Comparison of ENCODE assay signal across 23 cellular contexts in the genomic region with DNA sequence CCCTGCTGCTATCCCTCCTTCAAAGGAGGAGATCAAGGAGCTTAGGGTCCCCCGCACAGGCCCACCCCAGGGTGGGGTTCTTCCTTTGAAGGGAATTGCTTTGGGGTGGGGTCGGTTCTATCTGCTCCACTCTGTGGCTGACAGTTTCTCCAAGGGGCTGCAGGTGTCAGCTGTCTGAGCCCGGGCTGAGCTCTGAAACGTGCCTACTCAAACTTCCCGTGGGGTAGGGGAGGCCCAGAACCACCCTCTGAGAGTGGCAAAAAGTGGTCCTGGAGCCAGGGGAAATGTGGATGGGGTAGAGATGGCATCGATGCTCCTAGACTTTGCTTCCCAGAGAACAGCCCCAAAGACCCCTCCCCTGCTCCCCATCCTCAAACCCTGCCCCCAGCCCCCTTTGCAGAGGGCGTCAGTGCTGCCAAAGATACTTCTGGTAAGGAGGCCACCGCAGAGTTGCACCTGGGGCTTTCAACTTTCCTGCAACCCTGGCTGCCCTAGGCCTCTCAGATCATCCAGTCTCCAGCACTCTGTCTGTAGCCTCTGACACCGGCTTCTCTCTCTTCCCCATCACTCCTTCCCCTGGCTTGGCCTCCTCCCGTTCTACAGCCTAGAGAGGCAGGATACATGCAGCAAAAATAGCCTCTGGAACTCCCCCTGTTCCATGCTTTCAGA. TPM values are rescaled to one million over a fixed set of nuclear protein-coding genes. Genes with fewer than 3 reads are reported as not detected.
DNase-seq lines count a peak whose midpoint lies in the region; ATAC-seq and TF ChIP-seq lines count a peak whose summit lies in the region.
"Had no signal": no experiment of that assay in that cellular context is flagged by ENCODE, and none has a peak within 500 bp of the region (broad histone marks: within the 10 kb centered on the region; RNA-seq: fewer than 3 reads in every experiment).

No MANE protein-coding gene starts in this region.

- peaks cover 33% of the 10 kb centered on the region for H3K4me1 ChIP-seq in DND-41 (ENCODE audit: insufficient read depth, low read length)
- H3K4me1 ChIP-seq in neuronal stem cell (ENCODE audit: control insufficient read depth in 2 of 2, insufficient read depth in 1 of 2, low read depth in 1 of 2, low read length in 2 of 2): peaks cover 18 to 36% of the 10 kb centered on the region in 2 donors
- H3K4me1 ChIP-seq in foreskin keratinocyte: no peaks in the 10 kb centered on the region

- H3K27me3 Mint-ChIP-seq in activated T-cell treated with anti-CD3 and anti-CD28 coated beads, Interleukin-2, amount 50 U/mL, for 24 hours: no peaks in the 10 kb centered on the region
- no peaks in the 10 kb centered on the region for H3K27me3 Mint-ChIP-seq in activated T-cell treated with anti-CD3 and anti-CD28 coated beads, Interleukin-2, amount 50 U/mL, for 4 hours (ENCODE audit: low read depth)
- H3K27me3 Mint-ChIP-seq in activated T-helper 1 cell treated with anti-CD3 and anti-CD28 coated beads, Interleukin-12 subunit alpha, Interleukin-12 subunit beta, Interleukin-2, Interleukin-4 antibody, amounts not matched to agents 30 ng/mL and 10 ng/mL and 1 ng/mL, durations not matched to agents 14 hours and 24 hours and 36 hours (ENCODE audit: insufficient read depth): no peaks in the 10 kb centered on the region

- H2BK12ac ChIP-seq in neuronal stem cell (ENCODE audit: low read length): no peak overlapping the region

- H3K27me3 ChIP-seq in DND-41 (ENCODE audit: insufficient read depth, low read length, poor library complexity): peaks cover 6% of the 10 kb centered on the region
- no peaks in the 10 kb centered on the region for H3K27me3 ChIP-seq in neuronal stem cell (ENCODE audit: control insufficient read depth in 3 of 3, insufficient read depth in 3 of 3, low read depth in 1 of 3, low read length in 3 of 3)
- H3K27me3 ChIP-seq in foreskin keratinocyte: peaks cover 3% of the 10 kb centered on the region
- H3K27me3 ChIP-seq: brain microvascular endothelial cell, MG63, Peyer's patch, SJCRH30 had no signal

- no CpG with 5 or more reads among the region's 10 CpGs for WGBS in neuronal stem cell (ENCODE audit: extremely low coverage in 2 of 2, insufficient read length in 2 of 2, insufficient replicate concordance in 1 of 2), 2 donors

- intact Hi-C loops in activated T-helper 1 cell treated with anti-CD3 and anti-CD28 coated beads, Interleukin-12 subunit alpha, Interleukin-12 subunit beta, Interleukin-2, Interleukin-4 antibody, amounts not matched to agents 30 ng/mL and 10 ng/mL and 1 ng/mL, durations not matched to agents 14 hours and 24 hours and 36 hours (cut with micrococcal nuclease): no loop called here

- H2AFZ ChIP-seq in DND-41 (ENCODE audit: low read depth, low read length) (peak overlapping the region; percentile 26; the same call in 1 of the 2 replicates), neuronal stem cell (ENCODE audit: low read length) (peak overlapping the region; percentile 79)

- H3K27ac ChIP-seq in DND-41 (ENCODE audit: low read length) (peak overlapping the region; percentile 42; the same call in 1 of the 2 replicates), neuronal stem cell (replicated peaks; ENCODE audit: low read length) (no peak overlapping the region), foreskin keratinocyte (no peak overlapping the region)
- H3K27ac ChIP-seq: brain microvascular endothelial cell, HL-60, lower lobe of right lung, Peyer's patch, SJCRH30, spleen had no signal

- H3K4me1 Mint-ChIP-seq in activated T-cell treated with anti-CD3 and anti-CD28 coated beads, Interleukin-2, amount 50 U/mL, for 24 hours (ENCODE audit: low read depth): peaks cover 82% of the 10 kb centered on the region
- peaks cover 70% of the 10 kb centered on the region for H3K4me1 Mint-ChIP-seq in activated T-cell treated with anti-CD3 and anti-CD28 coated beads, Interleukin-2, amount 50 U/mL, for 4 hours (ENCODE audit: low read depth)
- H3K4me1 Mint-ChIP-seq in activated T-helper 1 cell treated with anti-CD3 and anti-CD28 coated beads, Interleukin-12 subunit alpha, Interleukin-12 subunit beta, Interleukin-2, Interleukin-4 antibody, amounts not matched to agents 30 ng/mL and 10 ng/mL and 1 ng/mL, durations not matched to agents 14 hours and 24 hours and 36 hours (ENCODE audit: low read depth): peaks cover 79% of the 10 kb centered on the region

- no peaks in the 10 kb centered on the region for H3K79me2 ChIP-seq in DND-41 (ENCODE audit: insufficient read depth, low read length)

- no peak overlapping the region for H3K23ac ChIP-seq in neuronal stem cell (ENCODE audit: low read depth, low read length, poor library complexity)

- no peak overlapping the region for H2BK15ac ChIP-seq in neuronal stem cell (ENCODE audit: low read length)

- H3K9me3 ChIP-seq in DND-41 (ENCODE audit: insufficient read depth, low read length, severe bottlenecking) (no peaks in the 10 kb centered on the region), neuronal stem cell (replicated peaks in 1 of 2; ENCODE audit: control insufficient read depth in 2 of 2, insufficient read depth in 1 of 2, low read depth in 1 of 2, low read length in 2 of 2) (no peaks in the 10 kb centered on the region)
- H3K9me3 ChIP-seq: lower lobe of right lung, MG63, Peyer's patch, SJCRH30, spleen had no signal

- no peak overlapping the region for H4K91ac ChIP-seq in neuronal stem cell (ENCODE audit: low read depth, low read length, poor library complexity)

- no peaks in the 10 kb centered on the region for H4K20me1 ChIP-seq in DND-41 (ENCODE audit: insufficient read depth, low read length)

- H3K18ac ChIP-seq in neuronal stem cell (ENCODE audit: low read length): no peak overlapping the region

- peak overlapping the region; percentile 39 for H3K4me3 Mint-ChIP-seq in activated T-cell treated with anti-CD3 and anti-CD28 coated beads, Interleukin-2, amount 50 U/mL, for 24 hours
- no peak overlapping the region for H3K4me3 Mint-ChIP-seq in activated T-cell treated with anti-CD3 and anti-CD28 coated beads, Interleukin-2, amount 50 U/mL, for 4 hours
- H3K4me3 Mint-ChIP-seq in activated T-helper 1 cell treated with anti-CD3 and anti-CD28 coated beads, Interleukin-12 subunit alpha, Interleukin-12 subunit beta, Interleukin-2, Interleukin-4 antibody, amounts not matched to agents 30 ng/mL and 10 ng/mL and 1 ng/mL, durations not matched to agents 14 hours and 24 hours and 36 hours: peak overlapping the region; percentile 3
- H3K4me3 Mint-ChIP-seq: GM23338 had no signal

- peak overlapping the region; percentile 53 for H2AK5ac ChIP-seq in neuronal stem cell (ENCODE audit: low read depth, low read length)

- H3K9me3 Mint-ChIP-seq in activated T-cell treated with anti-CD3 and anti-CD28 coated beads, Interleukin-2, amount 50 U/mL, for 24 hours: no peaks in the 10 kb centered on the region
- H3K9me3 Mint-ChIP-seq in activated T-cell treated with anti-CD3 and anti-CD28 coated beads, Interleukin-2, amount 50 U/mL, for 4 hours: no peaks in the 10 kb centered on the region
- no peaks in the 10 kb centered on the region for H3K9me3 Mint-ChIP-seq in activated T-helper 1 cell treated with anti-CD3 and anti-CD28 coated beads, Interleukin-12 subunit alpha, Interleukin-12 subunit beta, Interleukin-2, Interleukin-4 antibody, amounts not matched to agents 30 ng/mL and 10 ng/mL and 1 ng/mL, durations not matched to agents 14 hours and 24 hours and 36 hours
- H3K9me3 Mint-ChIP-seq: GM23338 had no signal

- H4K8ac ChIP-seq in neuronal stem cell (ENCODE audit: low read depth, low read length): no peak overlapping the region

- H3K4ac ChIP-seq in neuronal stem cell (ENCODE audit: low read length): no peak overlapping the region

- no peak for ATAC-seq in activated T-cell treated with anti-CD3 and anti-CD28 coated beads, Interleukin-2, amount 50 U/mL, for 4 hours
- ATAC-seq in DND-41 (ENCODE audit: insufficient read depth, low read depth) (peak; percentile 57), foreskin keratinocyte (no peak)
- ATAC-seq: GM23338, HepG2, lower lobe of right lung had no signal

- H3K79me1 ChIP-seq in neuronal stem cell (ENCODE audit: low read depth, low read length): no peaks in the 10 kb centered on the region

- H2BK120ac ChIP-seq in neuronal stem cell (ENCODE audit: low read depth, low read length): no peak overlapping the region

- H3K14ac ChIP-seq in neuronal stem cell (ENCODE audit: low read length): no peak overlapping the region

- no peak overlapping the region for H3K9ac ChIP-seq in DND-41 (ENCODE audit: low read depth, low read length)
- H3K9ac ChIP-seq in neuronal stem cell (ENCODE audit: low read depth, low read length, poor library complexity): no peak overlapping the region

- H3K4me2 ChIP-seq in DND-41 (ENCODE audit: insufficient read depth, low read length) (no peak overlapping the region), neuronal stem cell (ENCODE audit: insufficient read depth, low read length, poor library complexity, severe bottlenecking) (no peak overlapping the region)
- H3K4me2 ChIP-seq: GM23338 had no signal

- no peak for DNase-seq in activated T-cell treated with anti-CD3 and anti-CD28 coated beads, Interleukin-2, amount 50 U/mL, for 24 hours
- DNase-seq in activated T-cell treated with anti-CD3 and anti-CD28 coated beads, Interleukin-2, amount 50 U/mL, for 4 hours: no peak
- peak; percentile 66 for DNase-seq in DND-41
- DNase-seq in activated T-helper 1 cell treated with anti-CD3 and anti-CD28 coated beads, Interleukin-12 subunit alpha, Interleukin-12 subunit beta, Interleukin-2, Interleukin-4 antibody, amounts not matched to agents 30 ng/mL and 10 ng/mL and 1 ng/mL, durations not matched to agents 14 hours and 24 hours and 36 hours (ENCODE audit: low spot score): no peak
- DNase-seq in neuronal stem cell (ENCODE audit: low spot score): no peak
- no peak for DNase-seq in activated CD4-positive, CD25-positive, alpha-beta regulatory T cell treated with anti-CD3 and anti-CD28 coated beads, Interleukin-2, amount 50 U/mL, for 72 hours
- DNase-seq in activated gamma-delta T cell treated with Interleukin-2 at 50 U/mL for 16 hours: no peak
- DNase-seq in foreskin keratinocyte: no peak
- DNase-seq: brain microvascular endothelial cell; lower lobe of right lung; MG63; NCI-H1417 treated with DMSO at 0.1 percent for 48 hours; NCI-H510A; nucleus accumbens; Peyer's patch; SJCRH30; spleen; stimulated activated CD4-positive, alpha-beta T cell treated with anti-CD3 and anti-CD28 coated beads, Interleukin-4, amount 100 ng/mL, for 4 hours; trophoblast cell had no signal

- H3K36me3 ChIP-seq in DND-41 (ENCODE audit: insufficient read depth, low read length) (no peaks in the 10 kb centered on the region), neuronal stem cell (replicated peaks in 1 of 2; ENCODE audit: control insufficient read depth in 2 of 2, insufficient read depth in 2 of 2, low read length in 2 of 2) (no peaks in the 10 kb centered on the region)
- H3K36me3 ChIP-seq: brain microvascular endothelial cell, lower lobe of right lung, MG63, Peyer's patch, SJCRH30, spleen had no signal

- H3K4me3 ChIP-seq in DND-41 (ENCODE audit: low read depth in 1 of 2, low read length in 2 of 2) (no peak overlapping the region), neuronal stem cell (ENCODE audit: low read length in 2 of 2) (no peak overlapping the region)
- H3K4me3 ChIP-seq: GM23338, lower lobe of right lung, MG63, Peyer's patch, SJCRH30, spleen had no signal

- H3K36me3 Mint-ChIP-seq in activated T-cell treated with anti-CD3 and anti-CD28 coated beads, Interleukin-2, amount 50 U/mL, for 24 hours (ENCODE audit: low read depth): peaks cover 9% of the 10 kb centered on the region
- H3K36me3 Mint-ChIP-seq in activated T-cell treated with anti-CD3 and anti-CD28 coated beads, Interleukin-2, amount 50 U/mL, for 4 hours (ENCODE audit: insufficient read depth): no peaks in the 10 kb centered on the region
- H3K36me3 Mint-ChIP-seq in activated T-helper 1 cell treated with anti-CD3 and anti-CD28 coated beads, Interleukin-12 subunit alpha, Interleukin-12 subunit beta, Interleukin-2, Interleukin-4 antibody, amounts not matched to agents 30 ng/mL and 10 ng/mL and 1 ng/mL, durations not matched to agents 14 hours and 24 hours and 36 hours (ENCODE audit: low read depth): peaks cover 8% of the 10 kb centered on the region

- no peak overlapping the region for H2BK5ac ChIP-seq in neuronal stem cell (ENCODE audit: low read length)

- peak overlapping the region; percentile 77 for H3K27ac Mint-ChIP-seq in activated T-cell treated with anti-CD3 and anti-CD28 coated beads, Interleukin-2, amount 50 U/mL, for 24 hours
- peak overlapping the region; percentile 42 for H3K27ac Mint-ChIP-seq in activated T-helper 1 cell treated with anti-CD3 and anti-CD28 coated beads, Interleukin-12 subunit alpha, Interleukin-12 subunit beta, Interleukin-2, Interleukin-4 antibody, amounts not matched to agents 30 ng/mL and 10 ng/mL and 1 ng/mL, durations not matched to agents 14 hours and 24 hours and 36 hours
- H3K27ac Mint-ChIP-seq: GM23338 had no signal

- no peak for TF ChIP-seq CTCF in DND-41 (IDR thresholded peaks at IDR 0.05; ENCODE audit: borderline replicate concordance, extremely low read depth, low read length, poor library complexity, severe bottlenecking)
- no peak for TF ChIP-seq CTCF in foreskin keratinocyte (conservative IDR thresholded peaks at IDR 0.05)

RNA-seq across cellular contexts. Expression of a gene that starts 6.3 kb away (rescaled TPM):
- total RNA-seq in activated T-cell treated with anti-CD3 and anti-CD28 coated beads, Interleukin-2, amount 50 U/mL, for 4 hours: 10 to 100 TPM; 42.0 to 76.9 (median 51.4) TPM
- 311 TPM in 2 replicates for total RNA-seq in activated T-helper 1 cell treated with anti-CD3 and anti-CD28 coated beads, Interleukin-12 subunit alpha, Interleukin-12 subunit beta, Interleukin-2, Interleukin-4 antibody, amounts not matched to agents 30 ng/mL and 10 ng/mL and 1 ng/mL, durations not matched to agents 14 hours and 24 hours and 36 hours
- polyA plus RNA-seq in neuronal stem cell (2013, experiment 1 of 2): 3.9 TPM
- polyA plus RNA-seq in neuronal stem cell (2013, experiment 2 of 2): 3.8 TPM
- not detected in 2 replicates for total RNA-seq in foreskin keratinocyte
- polyA plus RNA-seq in foreskin keratinocyte: 0.02 TPM in 1 of 2 replicates, not detected in the other
- total RNA-seq: SJCRH30 had no signal

RNA-seq across cellular contexts. Expression of a gene that starts 10.7 kb away (rescaled TPM):
- 100 to 1,000 TPM in 1 of 3 donors, 10 to 100 TPM in 2; 71.1 to 125 (median 86.4) TPM for total RNA-seq in activated T-cell treated with anti-CD3 and anti-CD28 coated beads, Interleukin-2, amount 50 U/mL, for 4 hours
- total RNA-seq in activated T-helper 1 cell treated with anti-CD3 and anti-CD28 coated beads, Interleukin-12 subunit alpha, Interleukin-12 subunit beta, Interleukin-2, Interleukin-4 antibody, amounts not matched to agents 30 ng/mL and 10 ng/mL and 1 ng/mL, durations not matched to agents 14 hours and 24 hours and 36 hours: 268 and 275 TPM in 2 replicates
- polyA plus RNA-seq in neuronal stem cell (2013, experiment 1 of 2): 4.6 TPM
- 4.9 TPM for polyA plus RNA-seq in neuronal stem cell (2013, experiment 2 of 2)
- 0.07 and 0.24 TPM in 2 replicates for total RNA-seq in foreskin keratinocyte
- 0.12 and 0.20 TPM in 2 replicates for polyA plus RNA-seq in foreskin keratinocyte
- total RNA-seq: kidney epithelial cell had no signal

RNA-seq across cellular contexts. Expression of a gene that starts 16.9 kb away (rescaled TPM):
- 10 to 100 TPM; 26.3 to 32.6 (median 29.4) TPM for total RNA-seq in activated T-cell treated with anti-CD3 and anti-CD28 coated beads, Interleukin-2, amount 50 U/mL, for 4 hours
- total RNA-seq in activated T-helper 1 cell treated with anti-CD3 and anti-CD28 coated beads, Interleukin-12 subunit alpha, Interleukin-12 subunit beta, Interleukin-2, Interleukin-4 antibody, amounts not matched to agents 30 ng/mL and 10 ng/mL and 1 ng/mL, durations not matched to agents 14 hours and 24 hours and 36 hours: 247 and 262 TPM in 2 replicates
- 2,422 TPM for polyA plus RNA-seq in neuronal stem cell (2013, experiment 1 of 2)
- 2,254 TPM for polyA plus RNA-seq in neuronal stem cell (2013, experiment 2 of 2)
- total RNA-seq in foreskin keratinocyte: 119 and 129 TPM in 2 replicates
- 390 and 426 TPM in 2 replicates for polyA plus RNA-seq in foreskin keratinocyte

RNA-seq across cellular contexts. Expression of a gene that starts 30.1 kb away (rescaled TPM):
- total RNA-seq in activated T-cell treated with anti-CD3 and anti-CD28 coated beads, Interleukin-2, amount 50 U/mL, for 4 hours: 100 to 1,000 TPM; 185 to 199 (median 189) TPM
- total RNA-seq in activated T-helper 1 cell treated with anti-CD3 and anti-CD28 coated beads, Interleukin-12 subunit alpha, Interleukin-12 subunit beta, Interleukin-2, Interleukin-4 antibody, amounts not matched to agents 30 ng/mL and 10 ng/mL and 1 ng/mL, durations not matched to agents 14 hours and 24 hours and 36 hours: 159 and 161 TPM in 2 replicates
- 158 TPM for polyA plus RNA-seq in neuronal stem cell (2013, experiment 1 of 2)
- 152 TPM for polyA plus RNA-seq in neuronal stem cell (2013, experiment 2 of 2)
- total RNA-seq in foreskin keratinocyte: 180 and 181 TPM in 2 replicates
- 285 and 297 TPM in 2 replicates for polyA plus RNA-seq in foreskin keratinocyte

RNA-seq across cellular contexts. Expression of a gene that starts 38.6 kb away (rescaled TPM):
- under 1 TPM in 2 of 3 donors, not detected in 1; 0.08 to 0.38 TPM for total RNA-seq in activated T-cell treated with anti-CD3 and anti-CD28 coated beads, Interleukin-2, amount 50 U/mL, for 4 hours
- total RNA-seq in activated T-helper 1 cell treated with anti-CD3 and anti-CD28 coated beads, Interleukin-12 subunit alpha, Interleukin-12 subunit beta, Interleukin-2, Interleukin-4 antibody, amounts not matched to agents 30 ng/mL and 10 ng/mL and 1 ng/mL, durations not matched to agents 14 hours and 24 hours and 36 hours: 0.29 and 0.32 TPM in 2 replicates
- 34.0 TPM for polyA plus RNA-seq in neuronal stem cell (2013, experiment 1 of 2)
- polyA plus RNA-seq in neuronal stem cell (2013, experiment 2 of 2): 28.4 TPM
- total RNA-seq in foreskin keratinocyte: 0.14 and 0.21 TPM in 2 replicates
- polyA plus RNA-seq in foreskin keratinocyte: 0.13 and 0.24 TPM in 2 replicates
- total RNA-seq: HepG2 had no signal

Comparison
In these comparisons a context has a peak if more than half of its experiments do, and no peak if none do; other contexts are left out.
1. RNA of a gene that starts 6.3 kb away (total RNA-seq): 311 TPM in activated T-helper 1 cell treated with anti-CD3 and anti-CD28 coated beads, Interleukin-12 subunit alpha, Interleukin-12 subunit beta, Interleukin-2, Interleukin-4 antibody, amounts not matched to agents 30 ng/mL and 10 ng/mL and 1 ng/mL, durations not matched to agents 14 hours and 24 hours and 36 hours and 42.0 to 76.9 TPM in activated T-cell treated with anti-CD3 and anti-CD28 coated beads, Interleukin-2, amount 50 U/mL, for 4 hours; not detected in foreskin keratinocyte; every median in the first group is over 10 times any median in the second.
2. RNA of a gene that starts 10.7 kb away (total RNA-seq): 268 to 275 TPM in activated T-helper 1 cell treated with anti-CD3 and anti-CD28 coated beads, Interleukin-12 subunit alpha, Interleukin-12 subunit beta, Interleukin-2, Interleukin-4 antibody, amounts not matched to agents 30 ng/mL and 10 ng/mL and 1 ng/mL, durations not matched to agents 14 hours and 24 hours and 36 hours and 71.1 to 125 TPM in activated T-cell treated with anti-CD3 and anti-CD28 coated beads, Interleukin-2, amount 50 U/mL, for 4 hours; 0.07 to 0.24 TPM in foreskin keratinocyte; every median in the first group is over 10 times any median in the second.